ENCODE assay signal across 1 cellular context in the genomic region with DNA sequence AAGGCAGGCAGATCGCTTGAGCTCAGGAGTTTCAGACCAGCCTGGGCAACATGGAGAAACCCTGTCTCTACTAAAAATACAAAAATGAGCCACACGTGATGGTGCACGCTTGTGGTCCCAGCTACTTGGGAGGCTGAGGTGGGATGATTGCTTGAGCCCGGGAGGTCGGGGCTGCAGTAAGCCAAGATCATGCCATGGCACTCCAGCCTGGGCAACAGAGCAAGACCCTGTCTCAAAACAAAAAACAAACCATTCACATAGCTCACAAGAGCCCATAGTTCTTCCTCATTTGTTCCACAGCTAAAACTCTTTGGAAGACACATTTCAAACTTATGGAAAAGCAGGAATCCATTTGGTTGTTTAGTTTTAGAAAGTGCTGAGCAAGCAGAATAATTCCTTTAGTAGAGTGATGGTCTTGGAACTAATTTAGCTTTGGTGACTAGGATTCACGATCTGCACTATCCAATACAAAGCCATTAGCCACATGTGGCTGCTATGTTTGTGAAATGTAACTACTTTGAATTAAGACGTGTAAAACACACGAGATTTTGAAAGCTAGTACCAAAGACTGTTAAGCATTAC.
A peak's percentile ranks its signal among the peaks of the same experiment; 100 is the strongest.
TF ChIP-seq lines count a peak whose summit lies in the region.

No MANE protein-coding gene starts in this region.

TF ChIP-seq in A549, 52 proteins besides CTCF, POLR2A, EP300 and RAD21:
- TF ChIP-seq NFE2L2 (conservative IDR thresholded peaks at IDR 0.05; ENCODE audit: low read length) (no peak), MAFK (IDR thresholded peaks at IDR 0.05; ENCODE audit: partially characterized antibody) (peak; percentile 99)
TF ChIP-seq in A549: peak in this region for 1.
